23 cellular contexts compared by ENCODE assay signal in genomic region chr13:71459708-71460107, GRCh38.
"Had no signal": no experiment of that assay in that cellular context is flagged by ENCODE, and none has a peak within 500 bp of the region (broad histone marks: within the 10 kb centered on the region; RNA-seq: fewer than 3 reads in every experiment).

No MANE protein-coding gene starts in this region.

- ATAC-seq: esophagus mucosa, gastrocnemius medialis, left lobe of liver, natural killer cell, psoas muscle, right cardiac atrium had no signal

- H3K36me3 ChIP-seq: gastrocnemius medialis, ovary, spleen, thoracic aorta, tibial nerve, upper lobe of left lung had no signal

- H3K4me3 ChIP-seq: gastrocnemius medialis, lung, ovary, psoas muscle, skin epidermis, spleen, thoracic aorta, tibial nerve, upper lobe of left lung had no signal

- DNase-seq: effector CD8-positive, alpha-beta T cell; endodermal cell; foreskin fibroblast; gastrocnemius medialis; head of caudate nucleus; kidney; natural killer cell; occipital lobe; ovary; posterior cingulate gyrus; psoas muscle; right cardiac atrium; spleen; stimulated activated naive B cell treated with anti-CD40 and anti-IgM and Interleukin-4, amounts not matched to agents 10 μg/mL and 1 μg/mL and 100 μg/mL, for 72 hours; upper lobe of left lung had no signal

- H3K9me3 ChIP-seq: gastrocnemius medialis, ovary, psoas muscle, spleen, thoracic aorta, tibial nerve, upper lobe of left lung had no signal

- H3K27ac ChIP-seq: epithelial cell of prostate, gastrocnemius medialis, ovary, psoas muscle, skin epidermis, spleen, thoracic aorta, tibial nerve, upper lobe of left lung had no signal

- FAIRE-seq: urothelium cell line had no signal

- H3K27me3 ChIP-seq: gastrocnemius medialis, ovary, spleen, tibial nerve, upper lobe of left lung had no signal

- H3K4me1 ChIP-seq: gastrocnemius medialis, psoas muscle, tibial nerve had no signal
